In genomic region chr21:44793269-44794030, GRCh38 we compare ENCODE assay signal across 8 cellular contexts. TPM values are rescaled to one million over a fixed set of nuclear protein-coding genes. Genes with fewer than 3 reads are reported as not detected.
DNase-seq lines count a peak whose midpoint lies in the region; ATAC-seq and TF ChIP-seq lines count a peak whose summit lies in the region.

No MANE protein-coding gene starts in this region.

- peaks cover 0 to 6% of the 10 kb centered on the region in 2 donors for H3K4me1 ChIP-seq in ascending aorta
- H3K4me1 ChIP-seq in right cardiac atrium (ENCODE audit: control insufficient read depth, insufficient read depth, low read length): peaks cover 5% of the 10 kb centered on the region

- ATAC-seq in GM19043 (IDR thresholded peaks at IDR 0.05; ENCODE audit: low read depth, unreplicated experiment) (peak; percentile 51), SK-N-SH treated with all-trans-retinoic acid at 6 μM for 48 hours (peak; percentile 97), right cardiac atrium (peak; percentile 86 to 87), GM18519 (IDR thresholded peaks at IDR 0.05; ENCODE audit: low FRiP score, unreplicated experiment) (no peak)

- H3K27ac ChIP-seq in ascending aorta: no peak overlapping the region
- H3K27ac ChIP-seq in right cardiac atrium (ENCODE audit: low read length): no peak overlapping the region

- H3K4me3 ChIP-seq in BJ (ENCODE audit: low read depth, low read length) (no peak overlapping the region), ascending aorta (no peak overlapping the region), right cardiac atrium (ENCODE audit: low read length) (no peak overlapping the region), skeletal muscle cell (ENCODE audit: low read depth, low read length) (no peak overlapping the region)

- TF ChIP-seq CTCF in BJ (IDR thresholded peaks at IDR 0.05; ENCODE audit: insufficient read depth, low read depth, low read length): peak; percentile 75
- TF ChIP-seq CTCF in ascending aorta (IDR thresholded peaks at IDR 0.05): peak; percentile 59 to 79 (median 68)

- DNase-seq in BJ (ENCODE audit: low read depth) (no peak), MV-4-11 (lab: John Stamatoyannopoulos, UW) (peak; percentile 42), ascending aorta (ENCODE audit: low spot score in 2 of 2) (no peak), right cardiac atrium (peak in 2 of 3 donors; percentile 76 to 79), skeletal muscle cell (ENCODE audit: low read depth) (peak; percentile 11)

- H3K9me3 ChIP-seq in ascending aorta (no peaks in the 10 kb centered on the region), right cardiac atrium (ENCODE audit: control insufficient read depth, low read length) (no peaks in the 10 kb centered on the region)

- CTCF ChIA-PET in BJ (lab: Yijun Ruan, JAX): interaction anchor here (0.6 to 2.1 kb wide), 37 partner anchors 8 to 495 kb away, joined by 3 to 19 read pairs (median 5); partner anchors contain the start of genes PTTG1IP, SUMO3 and UBE2G2

- 10% methylated on average over 9 of the region's 9 CpGs for WGBS in right cardiac atrium

- H3K36me3 ChIP-seq in BJ (ENCODE audit: control insufficient read depth, insufficient read depth, low read length) (peaks cover 3% of the 10 kb centered on the region), ascending aorta (peaks cover 0 to 10% of the 10 kb centered on the region in 2 donors)

- intact Hi-C loops in ascending aorta (cut with DNase I): no loop called here
- intact Hi-C loops in right cardiac atrium (cut with DNase I): loop anchor here in 2 of 4 donors (10.0 kb wide), 2 partner anchors 141 to 279 kb away; no protein-coding TSS in a partner anchor

- H3K27me3 ChIP-seq in BJ (ENCODE audit: control insufficient read depth, insufficient read depth, low read length) (no peaks in the 10 kb centered on the region), ascending aorta (no peaks in the 10 kb centered on the region), right cardiac atrium (ENCODE audit: control insufficient read depth, insufficient read depth) (no peaks in the 10 kb centered on the region)

- POLR2A ChIA-PET in BJ (lab: Charles Lee): no interaction called here

TF ChIP-seq in SK-N-SH treated with all-trans-retinoic acid at 6 μM for 48 hours, 23 proteins besides CTCF, POLR2A, EP300 and RAD21:
- no peak for TF ChIP-seq GLIS3 (CRISPR knock-in tag; IDR thresholded peaks at IDR 0.05)
- TF ChIP-seq, protein P1, sequence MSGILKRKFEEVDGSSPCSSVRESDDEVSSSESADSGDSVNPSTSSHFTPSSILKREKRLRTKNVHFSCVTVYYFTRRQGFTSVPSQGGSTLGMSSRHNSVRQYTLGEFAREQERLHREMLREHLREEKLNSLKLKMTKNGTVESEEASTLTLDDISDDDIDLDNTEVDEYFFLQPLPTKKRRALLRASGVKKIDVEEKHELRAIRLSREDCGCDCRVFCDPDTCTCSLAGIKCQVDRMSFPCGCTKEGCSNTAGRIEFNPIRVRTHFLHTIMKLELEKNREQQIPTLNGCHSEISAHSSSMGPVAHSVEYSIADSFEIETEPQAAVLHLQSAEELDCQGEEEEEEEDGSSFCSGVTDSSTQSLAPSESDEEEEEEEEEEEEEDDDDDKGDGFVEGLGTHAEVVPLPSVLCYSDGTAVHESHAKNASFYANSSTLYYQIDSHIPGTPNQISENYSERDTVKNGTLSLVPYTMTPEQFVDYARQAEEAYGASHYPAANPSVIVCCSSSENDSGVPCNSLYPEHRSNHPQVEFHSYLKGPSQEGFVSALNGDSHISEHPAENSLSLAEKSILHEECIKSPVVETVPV (CRISPR knock-in tag; IDR thresholded peaks at IDR 0.05): no peak
- no peak for TF ChIP-seq POU6F1 (CRISPR knock-in tag; IDR thresholded peaks at IDR 0.05; ENCODE audit: borderline replicate concordance, low read depth)
- no peak for TF ChIP-seq TCF4 (CRISPR knock-in tag; IDR thresholded peaks at IDR 0.05; ENCODE audit: borderline replicate concordance)
- no peak for TF ChIP-seq ZFP30 (CRISPR knock-in tag; IDR thresholded peaks at IDR 0.05)
- no peak for TF ChIP-seq SNAI2 (CRISPR knock-in tag; IDR thresholded peaks at IDR 0.05)
- TF ChIP-seq ARNTL (CRISPR knock-in tag; IDR thresholded peaks at IDR 0.05; ENCODE audit: borderline replicate concordance, low read depth): no peak
- no peak for TF ChIP-seq TOX (CRISPR knock-in tag; IDR thresholded peaks at IDR 0.05; ENCODE audit: borderline replicate concordance)
- no peak for TF ChIP-seq PPARA (CRISPR knock-in tag; IDR thresholded peaks at IDR 0.05; ENCODE audit: borderline replicate concordance)
- no peak for TF ChIP-seq ZNF565 (CRISPR knock-in tag; conservative IDR thresholded peaks at IDR 0.05; ENCODE audit: low read depth)
- no peak for TF ChIP-seq ZC3H10 (CRISPR knock-in tag; IDR thresholded peaks at IDR 0.05)
- no peak for TF ChIP-seq ZNF70 (CRISPR knock-in tag; IDR thresholded peaks at IDR 0.05)
- TF ChIP-seq, protein P2, sequence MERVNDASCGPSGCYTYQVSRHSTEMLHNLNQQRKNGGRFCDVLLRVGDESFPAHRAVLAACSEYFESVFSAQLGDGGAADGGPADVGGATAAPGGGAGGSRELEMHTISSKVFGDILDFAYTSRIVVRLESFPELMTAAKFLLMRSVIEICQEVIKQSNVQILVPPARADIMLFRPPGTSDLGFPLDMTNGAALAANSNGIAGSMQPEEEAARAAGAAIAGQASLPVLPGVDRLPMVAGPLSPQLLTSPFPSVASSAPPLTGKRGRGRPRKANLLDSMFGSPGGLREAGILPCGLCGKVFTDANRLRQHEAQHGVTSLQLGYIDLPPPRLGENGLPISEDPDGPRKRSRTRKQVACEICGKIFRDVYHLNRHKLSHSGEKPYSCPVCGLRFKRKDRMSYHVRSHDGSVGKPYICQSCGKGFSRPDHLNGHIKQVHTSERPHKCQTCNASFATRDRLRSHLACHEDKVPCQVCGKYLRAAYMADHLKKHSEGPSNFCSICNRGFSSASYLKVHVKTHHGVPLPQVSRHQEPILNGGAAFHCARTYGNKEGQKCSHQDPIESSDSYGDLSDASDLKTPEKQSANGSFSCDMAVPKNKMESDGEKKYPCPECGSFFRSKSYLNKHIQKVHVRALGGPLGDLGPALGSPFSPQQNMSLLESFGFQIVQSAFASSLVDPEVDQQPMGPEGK (CRISPR knock-in tag; IDR thresholded peaks at IDR 0.05; ENCODE audit: borderline replicate concordance): no peak
- no peak for TF ChIP-seq RARB (CRISPR knock-in tag; IDR thresholded peaks at IDR 0.05)
- no peak for TF ChIP-seq ISL1 (CRISPR knock-in tag; IDR thresholded peaks at IDR 0.05)
- TF ChIP-seq CSDC2 (CRISPR knock-in tag; IDR thresholded peaks at IDR 0.05): no peak
- no peak for TF ChIP-seq ESRRG (CRISPR knock-in tag; IDR thresholded peaks at IDR 0.05)

RNA-seq across cellular contexts. Expression of gene UBE2G2, which starts 8.2 kb away (rescaled TPM):
- polyA plus RNA-seq in BJ (2011; rRNA removed) (67.6 and 93.2 TPM in 2 replicates), right cardiac atrium (39.6 TPM)
- polyA minus RNA-seq in BJ (2011; rRNA and poly(A)+ RNA removed): 36.6 and 48.7 TPM in 2 replicates
- total RNA-seq in ascending aorta (58.1 TPM), right cardiac atrium (10 to 100 TPM; 57.0 to 69.8 (median 64.7) TPM)

RNA-seq across cellular contexts. Expression of gene SUMO3, which starts 24.4 kb away (rescaled TPM):
- 82.6 and 111 TPM in 2 replicates for polyA plus RNA-seq in BJ (2011; rRNA removed)
- polyA minus RNA-seq in BJ (2011; rRNA and poly(A)+ RNA removed): 43.4 and 62.7 TPM in 2 replicates
- 69.2 TPM for total RNA-seq in ascending aorta
- total RNA-seq in right cardiac atrium: 10 to 100 TPM; 74.4 to 87.8 (median 84.1) TPM
- 53.3 TPM for polyA plus RNA-seq in right cardiac atrium

Comparison
In these comparisons a context has a peak if more than half of its experiments do, and no peak if none do; other contexts are left out.
1. DNase-seq: peak in MV-4-11 (single experiment), right cardiac atrium (2 of 3) and skeletal muscle cell (single experiment); none in BJ (single experiment) and ascending aorta (0 of 2).